ENCODE assay signal across 1 cellular context in genomic region chr11:16945671-16946469, GRCh38.
TF ChIP-seq lines count a peak whose summit lies in the region.

No MANE protein-coding gene starts in this region.

TF ChIP-seq in HepG2, 621 proteins besides CTCF, POLR2A, EP300 and RAD21 (continued from another document and continues in another):
- TF ChIP-seq PRDM10 (CRISPR knock-in tag; IDR thresholded peaks at IDR 0.05; ENCODE audit: low read depth) (no peak), MAX (IDR thresholded peaks at IDR 0.05) (no peak), ZSCAN30 (CRISPR knock-in tag; IDR thresholded peaks at IDR 0.05) (no peak), AHR (CRISPR knock-in tag; IDR thresholded peaks at IDR 0.05) (0 out of 2 replicates have a peak, but pooled peaks have one; percentile 37), MXD4 (CRISPR knock-in tag; IDR thresholded peaks at IDR 0.05) (0 out of 2 replicates have a peak, but pooled peaks have one; percentile 27), FOXP1 (IDR thresholded peaks at IDR 0.05) (no peak), FOXP1 (CRISPR knock-in tag; IDR thresholded peaks at IDR 0.05) (no peak), TEAD3 (CRISPR knock-in tag; optimal IDR thresholded peaks at IDR 0.05; ENCODE audit: borderline replicate concordance) (no peak), RFX3 (CRISPR knock-in tag; IDR thresholded peaks at IDR 0.05) (no peak), ZNF770 (CRISPR knock-in tag; IDR thresholded peaks at IDR 0.05) (no peak), TBX3 (IDR thresholded peaks at IDR 0.05; ENCODE audit: borderline replicate concordance) (no peak), CBX5 (CRISPR knock-in tag; IDR thresholded peaks at IDR 0.05; ENCODE audit: borderline replicate concordance) (peak; percentile 50; the same call in 1 of the 2 replicates), GMEB1 (CRISPR knock-in tag; IDR thresholded peaks at IDR 0.05; ENCODE audit: borderline replicate concordance) (no peak), ZNF432 (CRISPR knock-in tag; IDR thresholded peaks at IDR 0.05; ENCODE audit: borderline replicate concordance) (no peak), SAP130 (CRISPR knock-in tag; IDR thresholded peaks at IDR 0.05; ENCODE audit: low read depth) (peak; percentile 24; the same call in 1 of the 2 replicates), HHEX (CRISPR knock-in tag; IDR thresholded peaks at IDR 0.05) (no peak), UBTF (CRISPR knock-in tag; IDR thresholded peaks at IDR 0.05) (no peak), NCOR1 (IDR thresholded peaks at IDR 0.05; ENCODE audit: borderline replicate concordance, low read length) (no peak), HNF4A (CRISPR knock-in tag; IDR thresholded peaks at IDR 0.05) (no peak), IRF9 (CRISPR knock-in tag; IDR thresholded peaks at IDR 0.05; ENCODE audit: borderline replicate concordance) (0 out of 2 replicates have a peak, but pooled peaks have one; percentile 35), SAFB2 (CRISPR knock-in tag; IDR thresholded peaks at IDR 0.05; ENCODE audit: borderline replicate concordance, low read depth) (no peak), FOXA1 (IDR thresholded peaks at IDR 0.05) (no peak), FOXA1 (CRISPR knock-in tag; IDR thresholded peaks at IDR 0.05) (no peak), ZNF430 (CRISPR knock-in tag; IDR thresholded peaks at IDR 0.05) (no peak), ZZZ3 (CRISPR knock-in tag; IDR thresholded peaks at IDR 0.05; ENCODE audit: borderline replicate concordance) (0 out of 2 replicates have a peak, but pooled peaks have one; percentile 17), ZNF451 (CRISPR knock-in tag; IDR thresholded peaks at IDR 0.05) (no peak), RBAK (CRISPR knock-in tag; IDR thresholded peaks at IDR 0.05) (no peak), SP5 (CRISPR knock-in tag; IDR thresholded peaks at IDR 0.05; ENCODE audit: borderline replicate concordance, low read depth) (no peak), CBFB (CRISPR knock-in tag; IDR thresholded peaks at IDR 0.05) (no peak), HINFP (CRISPR knock-in tag; IDR thresholded peaks at IDR 0.05; ENCODE audit: low read depth) (peak; percentile 55; the same call in 1 of the 2 replicates), ZNF230 (CRISPR knock-in tag; IDR thresholded peaks at IDR 0.05) (0 out of 2 replicates have a peak, but pooled peaks have one; percentile 39), POGK (CRISPR knock-in tag; conservative IDR thresholded peaks at IDR 0.05) (no peak), TAF15 (IDR thresholded peaks at IDR 0.05; ENCODE audit: low read depth, low read length, poor library complexity, severe bottlenecking) (no peak), SMAD3 (CRISPR knock-in tag; IDR thresholded peaks at IDR 0.05) (0 out of 2 replicates have a peak, but pooled peaks have one; percentile 35), CSRNP1 (CRISPR knock-in tag; IDR thresholded peaks at IDR 0.05) (no peak), ZNF891 (CRISPR knock-in tag; IDR thresholded peaks at IDR 0.05) (no peak), ZNF335 (CRISPR knock-in tag; IDR thresholded peaks at IDR 0.05) (no peak), RAD51 (IDR thresholded peaks at IDR 0.05; ENCODE audit: borderline replicate concordance) (no peak), ZNF468 (CRISPR knock-in tag; IDR thresholded peaks at IDR 0.05) (no peak), TAF1 (CRISPR knock-in tag; IDR thresholded peaks at IDR 0.05) (no peak), HOMEZ (CRISPR knock-in tag; IDR thresholded peaks at IDR 0.05; ENCODE audit: low read depth) (no peak), ZNF749 (CRISPR knock-in tag; IDR thresholded peaks at IDR 0.05; ENCODE audit: borderline replicate concordance) (no peak), SALL1 (CRISPR knock-in tag; IDR thresholded peaks at IDR 0.05) (peak; percentile 49; the same call in 1 of the 2 replicates), LCORL (IDR thresholded peaks at IDR 0.05) (no peak), LCORL (CRISPR knock-in tag; IDR thresholded peaks at IDR 0.05) (no peak), HOXA9 (CRISPR knock-in tag; IDR thresholded peaks at IDR 0.05; ENCODE audit: borderline replicate concordance) (no peak), ZNF605 (CRISPR knock-in tag; IDR thresholded peaks at IDR 0.05) (0 out of 2 replicates have a peak, but pooled peaks have one; percentile 42), GTF3A (CRISPR knock-in tag; conservative IDR thresholded peaks at IDR 0.05) (no peak), EED (CRISPR knock-in tag; IDR thresholded peaks at IDR 0.05) (no peak), ZNF530 (CRISPR knock-in tag; IDR thresholded peaks at IDR 0.05; ENCODE audit: low read depth) (no peak), MAF1 (CRISPR knock-in tag; IDR thresholded peaks at IDR 0.05; ENCODE audit: borderline replicate concordance) (no peak), FOXA3 (CRISPR knock-in tag; IDR thresholded peaks at IDR 0.05) (peak; percentile 13; the same call in 1 of the 2 replicates)
